In the genomic region with DNA sequence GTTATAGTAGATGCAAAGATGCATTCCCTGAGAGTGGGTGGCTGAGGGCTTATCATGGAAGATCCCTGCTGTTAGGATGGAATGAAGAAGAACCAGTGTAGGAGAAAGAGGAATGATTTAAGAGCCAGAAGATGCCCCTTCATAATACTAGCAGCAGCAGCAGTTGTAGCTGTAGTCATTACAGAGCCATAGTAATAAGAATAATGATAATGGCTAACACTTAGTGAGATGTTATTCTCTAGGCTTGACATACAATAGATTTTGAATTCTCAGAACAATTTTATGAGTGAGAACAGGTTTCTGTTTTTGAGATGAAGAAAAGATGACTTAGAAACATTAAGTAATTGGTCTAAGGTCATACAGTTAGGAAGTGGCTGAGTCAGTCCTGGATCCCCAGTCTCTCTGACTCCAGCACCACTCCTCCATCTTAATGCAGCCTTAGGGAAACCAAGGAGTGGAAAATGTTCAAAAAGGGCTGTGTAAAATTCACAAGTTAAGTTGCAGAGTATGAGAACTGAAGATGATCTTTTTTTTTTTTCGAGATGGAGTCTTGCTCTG, we compare ENCODE assay signal across 36 cellular contexts.
"Had no signal": no experiment of that assay in that cellular context is flagged by ENCODE, and none has a peak within 500 bp of the region (broad histone marks: within the 10 kb centered on the region; RNA-seq: fewer than 3 reads in every experiment).

No MANE protein-coding gene starts in this region.

- H3K9me3 ChIP-seq: ascending aorta had no signal

- H3K36me3 Mint-ChIP-seq: activated CD4-positive, alpha-beta memory T cell treated with anti-CD3 and anti-CD28 coated beads for 36 hours; activated naive CD4-positive, alpha-beta T cell treated with anti-CD3 and anti-CD28 coated beads, Interleukin-2, amount 10 ng/mL, durations not matched to agents 7 days and 5 days; activated naive CD4-positive, alpha-beta T cell treated with anti-CD3 and anti-CD28 coated beads, Interleukin-2, amount 50 U/mL, for 24 hours; activated naive CD8-positive, alpha-beta T cell; activated naive CD8-positive, alpha-beta T cell treated with anti-CD3 and anti-CD28 coated beads, Interleukin-2, amount 10 ng/mL, durations not matched to agents 7 days and 5 days; brain had no signal

- H3K4me3 Mint-ChIP-seq: activated B cell treated with CpG ODN at 0.5 μM for 24 hours; activated CD4-positive, alpha-beta memory T cell treated with anti-CD3 and anti-CD28 coated beads for 36 hours; activated CD4-positive, alpha-beta T cell treated with anti-CD3 and anti-CD28 coated beads, Interleukin-2, amount 10 ng/mL, durations not matched to agents 24 days and 14 days; activated CD8-positive, alpha-beta T cell treated with anti-CD3 and anti-CD28 coated beads for 36 hours; activated naive CD4-positive, alpha-beta T cell treated with anti-CD3 and anti-CD28 coated beads, Interleukin-2, amount 10 ng/mL, durations not matched to agents 7 days and 5 days; activated naive CD4-positive, alpha-beta T cell treated with anti-CD3 and anti-CD28 coated beads, Interleukin-2, amount 50 U/mL, for 24 hours; activated naive CD8-positive, alpha-beta T cell; activated naive CD8-positive, alpha-beta T cell treated with anti-CD3 and anti-CD28 coated beads, Interleukin-2, amount 10 ng/mL, durations not matched to agents 7 days and 5 days; activated naive CD8-positive, alpha-beta T cell treated with anti-CD3 and anti-CD28 coated beads, Interleukin-2, amount 50 U/mL, for 24 hours; activated T-cell treated with anti-CD3 and anti-CD28 coated beads, Interleukin-2, amount 50 U/mL, for 4 hours; activated T-cell treated with anti-CD3 and anti-CD28 coated beads, Interleukin-2, amount 50 U/mL, for 72 hours; activated T-helper 1 cell treated with anti-CD3 and anti-CD28 coated beads, Interleukin-12 subunit alpha, Interleukin-12 subunit beta, Interleukin-2, Interleukin-4 antibody, amounts not matched to agents 30 ng/mL and 10 ng/mL and 1 ng/mL, durations not matched to agents 14 hours and 24 hours and 36 hours; activated T-helper 17 cell treated with anti-CD3 and anti-CD28 coated beads, Interleukin-2, amount 50 U/mL, for 72 hours; brain; central memory CD8-positive, alpha-beta T cell; T-helper 1 cell treated with Interleukin-12 subunit alpha and Interleukin-12 subunit beta and Interleukin-4 antibody, amounts not matched to agents 30 μg/mL and 1 μg/mL, for 36 hours; T-helper 2 cell treated with Interferon-gamma antibody and Interleukin-4, amounts not matched to agents 5 μg/mL and 100 μg/mL, for 36 hours had no signal

- H3K9me3 Mint-ChIP-seq: activated B cell treated with CpG ODN at 0.5 μM for 24 hours; activated CD4-positive, alpha-beta memory T cell treated with anti-CD3 and anti-CD28 coated beads for 36 hours; activated CD4-positive, alpha-beta T cell treated with anti-CD3 and anti-CD28 coated beads, Interleukin-2, amount 10 ng/mL, durations not matched to agents 24 days and 14 days; activated CD8-positive, alpha-beta T cell treated with anti-CD3 and anti-CD28 coated beads for 36 hours; activated naive CD4-positive, alpha-beta T cell treated with anti-CD3 and anti-CD28 coated beads, Interleukin-2, amount 10 ng/mL, durations not matched to agents 7 days and 5 days; activated naive CD8-positive, alpha-beta T cell treated with anti-CD3 and anti-CD28 coated beads, Interleukin-2, amount 10 ng/mL, durations not matched to agents 7 days and 5 days; activated naive CD8-positive, alpha-beta T cell treated with anti-CD3 and anti-CD28 coated beads, Interleukin-2, amount 50 U/mL, for 24 hours; activated T-cell treated with anti-CD3 and anti-CD28 coated beads, Interleukin-2, amount 50 U/mL, for 4 hours; activated T-cell treated with anti-CD3 and anti-CD28 coated beads, Interleukin-2, amount 50 U/mL, for 72 hours; activated T-helper 1 cell treated with anti-CD3 and anti-CD28 coated beads, Interleukin-12 subunit alpha, Interleukin-12 subunit beta, Interleukin-2, Interleukin-4 antibody, amounts not matched to agents 30 ng/mL and 10 ng/mL and 1 ng/mL, durations not matched to agents 14 hours and 24 hours and 36 hours; activated T-helper 17 cell treated with anti-CD3 and anti-CD28 coated beads, Interleukin-2, amount 50 U/mL, for 72 hours; brain; central memory CD8-positive, alpha-beta T cell; T-helper 1 cell treated with Interleukin-12 subunit alpha and Interleukin-12 subunit beta and Interleukin-4 antibody, amounts not matched to agents 30 μg/mL and 1 μg/mL, for 36 hours; T-helper 2 cell treated with Interferon-gamma antibody and Interleukin-4, amounts not matched to agents 5 μg/mL and 100 μg/mL, for 36 hours had no signal

- H3K27me3 ChIP-seq: ascending aorta, cardiac muscle cell had no signal

- H3K27ac Mint-ChIP-seq: activated B cell treated with CpG ODN at 0.5 μM for 24 hours; activated CD4-positive, alpha-beta memory T cell treated with anti-CD3 and anti-CD28 coated beads for 36 hours; activated CD4-positive, alpha-beta T cell treated with anti-CD3 and anti-CD28 coated beads, Interleukin-2, amount 10 ng/mL, durations not matched to agents 24 days and 14 days; activated CD8-positive, alpha-beta T cell treated with anti-CD3 and anti-CD28 coated beads for 36 hours; activated naive CD4-positive, alpha-beta T cell treated with anti-CD3 and anti-CD28 coated beads, Interleukin-2, amount 10 ng/mL, durations not matched to agents 7 days and 5 days; activated naive CD4-positive, alpha-beta T cell treated with anti-CD3 and anti-CD28 coated beads, Interleukin-2, amount 50 U/mL, for 24 hours; activated naive CD8-positive, alpha-beta T cell; activated naive CD8-positive, alpha-beta T cell treated with anti-CD3 and anti-CD28 coated beads, Interleukin-2, amount 10 ng/mL, durations not matched to agents 7 days and 5 days; activated naive CD8-positive, alpha-beta T cell treated with anti-CD3 and anti-CD28 coated beads, Interleukin-2, amount 50 U/mL, for 24 hours; activated T-cell treated with anti-CD3 and anti-CD28 coated beads, Interleukin-2, amount 50 U/mL, for 72 hours; activated T-helper 1 cell treated with anti-CD3 and anti-CD28 coated beads, Interleukin-12 subunit alpha, Interleukin-12 subunit beta, Interleukin-2, Interleukin-4 antibody, amounts not matched to agents 30 ng/mL and 10 ng/mL and 1 ng/mL, durations not matched to agents 14 hours and 24 hours and 36 hours; activated T-helper 17 cell treated with anti-CD3 and anti-CD28 coated beads, Interleukin-2, amount 50 U/mL, for 72 hours; brain; T-helper 1 cell treated with Interleukin-12 subunit alpha and Interleukin-12 subunit beta and Interleukin-4 antibody, amounts not matched to agents 30 μg/mL and 1 μg/mL, for 36 hours; T-helper 2 cell treated with Interferon-gamma antibody and Interleukin-4, amounts not matched to agents 5 μg/mL and 100 μg/mL, for 36 hours had no signal

- H3K27ac ChIP-seq: ascending aorta, cardiac muscle cell, VCaP had no signal

- H3K27me3 Mint-ChIP-seq: activated B cell treated with CpG ODN at 0.5 μM for 24 hours; activated CD4-positive, alpha-beta T cell treated with anti-CD3 and anti-CD28 coated beads, Interleukin-2, amount 10 ng/mL, durations not matched to agents 24 days and 14 days; activated naive CD4-positive, alpha-beta T cell treated with anti-CD3 and anti-CD28 coated beads, Interleukin-2, amount 10 ng/mL, durations not matched to agents 7 days and 5 days; activated naive CD8-positive, alpha-beta T cell treated with anti-CD3 and anti-CD28 coated beads, Interleukin-2, amount 10 ng/mL, durations not matched to agents 7 days and 5 days had no signal

- H3K4me1 ChIP-seq: ascending aorta had no signal

- H3K36me3 ChIP-seq: ascending aorta, cardiac muscle cell had no signal

- DNase-seq: activated B cell treated with CpG ODN at 0.5 μM for 24 hours; activated CD4-positive, alpha-beta memory T cell treated with anti-CD3 and anti-CD28 coated beads for 36 hours; activated CD4-positive, alpha-beta T cell treated with anti-CD3 and anti-CD28 coated beads for 4 hours; activated CD4-positive, alpha-beta T cell treated with anti-CD3 and anti-CD28 coated beads, Interleukin-2, amount 10 ng/mL, durations not matched to agents 24 days and 14 days; activated CD4-positive, alpha-beta T cell treated with anti-CD3 and anti-CD28 coated beads, Interleukin-2, amount 50 U/mL, for 1 hour; activated CD4-positive, alpha-beta T cell treated with anti-CD3 and anti-CD28 coated beads, Interleukin-2, amount 50 U/mL, for 4 hours; activated CD4-positive, CD25-positive, alpha-beta regulatory T cell treated with anti-CD3 and anti-CD28 coated beads, Interleukin-2, amount 50 U/mL, for 72 hours; activated CD8-positive, alpha-beta memory T cell treated with anti-CD3 and anti-CD28 coated beads, Interleukin-2, amount 50 U/mL, for 4 hours; activated CD8-positive, alpha-beta T cell treated with anti-CD3 and anti-CD28 coated beads for 36 hours; activated effector memory CD4-positive, alpha-beta T cell treated with anti-CD3 and anti-CD28 coated beads, Interleukin-2, amount 50 U/mL, for 16 hours; activated naive CD4-positive, alpha-beta T cell treated with anti-CD3 and anti-CD28 coated beads, Interleukin-2, amount 10 ng/mL, durations not matched to agents 7 days and 5 days; activated naive CD4-positive, alpha-beta T cell treated with Interleukin-2 at 50 U/mL for 16 hours; activated naive CD8-positive, alpha-beta T cell treated with anti-CD3 and anti-CD28 coated beads, Interleukin-2, amount 10 ng/mL, durations not matched to agents 7 days and 5 days; activated naive CD8-positive, alpha-beta T cell treated with anti-CD3 and anti-CD28 coated beads, Interleukin-2, amount 50 U/mL, for 24 hours; activated T-cell treated with anti-CD3 and anti-CD28 coated beads for 4 hours; activated T-cell treated with anti-CD3 and anti-CD28 coated beads, Interleukin-2, amount 50 U/mL, for 1 hour; activated T-cell treated with anti-CD3 and anti-CD28 coated beads, Interleukin-2, amount 50 U/mL, for 4 hours; activated T-cell treated with anti-CD3 and anti-CD28 coated beads, Interleukin-2, amount 50 U/mL, for 72 hours; amygdala; anterior cingulate cortex; caudate nucleus; cerebellar nuclear complex; T-helper 1 cell; T-helper 2 cell; T-helper 9 cell had no signal

- ATAC-seq: activated CD8-positive, alpha-beta T cell treated with anti-CD3 and anti-CD28 coated beads for 36 hours; activated naive CD8-positive, alpha-beta T cell treated with anti-CD3 and anti-CD28 coated beads, Interleukin-2, amount 50 U/mL, for 24 hours; activated T-cell treated with anti-CD3 and anti-CD28 coated beads, Interleukin-2, amount 50 U/mL, for 4 hours; activated T-helper 17 cell treated with anti-CD3 and anti-CD28 coated beads, Interleukin-2, amount 50 U/mL, for 72 hours had no signal

- H3K4me1 Mint-ChIP-seq: activated B cell treated with CpG ODN at 0.5 μM for 24 hours; activated CD4-positive, alpha-beta T cell treated with anti-CD3 and anti-CD28 coated beads, Interleukin-2, amount 10 ng/mL, durations not matched to agents 24 days and 14 days; activated naive CD4-positive, alpha-beta T cell treated with anti-CD3 and anti-CD28 coated beads, Interleukin-2, amount 10 ng/mL, durations not matched to agents 7 days and 5 days; activated naive CD4-positive, alpha-beta T cell treated with anti-CD3 and anti-CD28 coated beads, Interleukin-2, amount 50 U/mL, for 24 hours; activated naive CD8-positive, alpha-beta T cell treated with anti-CD3 and anti-CD28 coated beads, Interleukin-2, amount 10 ng/mL, durations not matched to agents 7 days and 5 days; activated naive CD8-positive, alpha-beta T cell treated with anti-CD3 and anti-CD28 coated beads, Interleukin-2, amount 50 U/mL, for 24 hours; activated T-helper 17 cell treated with anti-CD3 and anti-CD28 coated beads, Interleukin-2, amount 50 U/mL, for 72 hours; central memory CD8-positive, alpha-beta T cell had no signal

- H3K4me3 ChIP-seq: ascending aorta, cardiac muscle cell had no signal
